29 cellular contexts compared by ENCODE assay signal in the genomic region with DNA sequence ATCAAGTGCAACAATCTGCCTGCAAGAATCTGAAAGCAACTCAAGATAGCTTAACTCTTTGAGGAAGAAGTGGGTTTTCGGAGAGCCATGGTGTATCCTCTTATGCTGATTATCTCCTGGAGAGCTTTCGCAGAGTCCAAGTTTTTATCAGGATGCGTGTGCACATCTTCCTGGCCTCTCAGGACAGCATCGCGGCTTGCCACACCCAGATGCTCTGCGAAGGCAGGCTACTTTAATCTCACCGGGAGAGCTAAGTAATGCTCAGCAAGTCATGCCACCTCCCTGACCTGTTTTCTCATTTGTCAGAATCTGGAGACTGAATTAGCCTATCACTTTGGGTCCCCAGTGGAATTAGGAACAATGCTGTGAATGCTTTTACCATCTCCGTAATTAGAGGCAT.
"Had no signal": no experiment of that assay in that cellular context is flagged by ENCODE, and none has a peak within 500 bp of the region (broad histone marks: within the 10 kb centered on the region; RNA-seq: fewer than 3 reads in every experiment).

No MANE protein-coding gene starts in this region.

- H3K4me3 ChIP-seq: esophagus muscularis mucosa, gastroesophageal sphincter, heart left ventricle, hepatocyte, left lung, mucosa of descending colon, right lobe of liver, suprapubic skin, transverse colon, upper lobe of right lung, uterus had no signal

- H3K79me2 ChIP-seq: hepatocyte, parathyroid adenoma had no signal

- H3K27me3 ChIP-seq: esophagus muscularis mucosa, gastroesophageal sphincter, heart left ventricle, hepatocyte, left lung, right lobe of liver, suprapubic skin, transverse colon, upper lobe of right lung, uterus had no signal

- H3K9me3 Mint-ChIP-seq: dendritic cell treated with granulocyte-macrophage colony-stimulating factor and Interleukin-4, amounts not matched to agents 40 ng/mL and 50 ng/mL, for 4 days; endodermal cell; mesothelial cell of epicardium; naive B cell; natural killer cell treated with Interleukin-12 subunit alpha and Interleukin-12 subunit beta and Interleukin-15 and Interleukin-18, amount 100 ng/mL, for 72 hours; neural crest cell; stimulated activated naive B cell treated with anti-CD40 and anti-IgM and Interleukin-4, amounts not matched to agents 10 μg/mL and 1 μg/mL and 100 μg/mL, for 72 hours; stimulated activated naive CD8-positive, alpha-beta T cell treated with anti-CD3 and anti-CD28 coated beads, Interleukin-15, Interleukin-2, amounts not matched to agents 100 ng/mL and 50 ng/mL, for 24 hours had no signal

- FAIRE-seq: small intestine had no signal

- H3K4me1 ChIP-seq: foreskin keratinocyte, left lung, parathyroid adenoma, suprapubic skin, transverse colon, upper lobe of right lung, uterus had no signal

- H3K27me3 Mint-ChIP-seq: naive B cell; natural killer cell treated with Interleukin-12 subunit alpha and Interleukin-12 subunit beta and Interleukin-15 and Interleukin-18, amount 100 ng/mL, for 72 hours; stimulated activated naive B cell treated with anti-CD40 and anti-IgM and Interleukin-4, amounts not matched to agents 10 μg/mL and 1 μg/mL and 100 μg/mL, for 72 hours; stimulated activated naive CD8-positive, alpha-beta T cell treated with anti-CD3 and anti-CD28 coated beads, Interleukin-15, Interleukin-2, amounts not matched to agents 100 ng/mL and 50 ng/mL, for 24 hours had no signal

- H3K9ac ChIP-seq: parathyroid adenoma had no signal

- H2AFZ ChIP-seq: hepatocyte, parathyroid adenoma had no signal

- DNase-seq: effector CD8-positive, alpha-beta T cell; endodermal cell; foreskin keratinocyte; heart left ventricle; left cardiac atrium; left lung; mesenchymal stem cell; mucosa of descending colon; naive B cell; right lobe of liver; small intestine; stimulated activated CD4-positive, alpha-beta T cell treated with anti-CD3 and anti-CD28 coated beads, Interleukin-15, amount 100 ng/mL, for 24 hours; stimulated activated CD4-positive, alpha-beta T cell treated with anti-CD3 and anti-CD28 coated beads, Interleukin-2, amount 100 ng/mL, for 48 hours; stimulated activated naive B cell treated with anti-CD40 and anti-IgM and Interleukin-4, amounts not matched to agents 10 μg/mL and 1 μg/mL and 100 μg/mL, for 72 hours; transverse colon; upper lobe of right lung; uterus had no signal

- H3K4me2 ChIP-seq: hepatocyte had no signal

- H3K36me3 ChIP-seq: right lobe of liver, uterus had no signal

- ATAC-seq: foreskin keratinocyte; gastroesophageal sphincter; heart left ventricle; left cardiac atrium; left lung; mucosa of descending colon; natural killer cell treated with Interleukin-12 subunit alpha and Interleukin-12 subunit beta and Interleukin-15 and Interleukin-18, amount 100 ng/mL, for 72 hours; right lobe of liver; stimulated activated naive B cell treated with anti-CD40 and anti-IgM and Interleukin-4, amounts not matched to agents 10 μg/mL and 1 μg/mL and 100 μg/mL, for 72 hours; upper lobe of right lung had no signal

- H3K4me3 Mint-ChIP-seq: dendritic cell treated with granulocyte-macrophage colony-stimulating factor and Interleukin-4, amounts not matched to agents 40 ng/mL and 50 ng/mL, for 4 days; endodermal cell; mesothelial cell of epicardium; natural killer cell treated with Interleukin-12 subunit alpha and Interleukin-12 subunit beta and Interleukin-15 and Interleukin-18, amount 100 ng/mL, for 72 hours; neural crest cell; stimulated activated naive B cell treated with anti-CD40 and anti-IgM and Interleukin-4, amounts not matched to agents 10 μg/mL and 1 μg/mL and 100 μg/mL, for 72 hours; stimulated activated naive CD8-positive, alpha-beta T cell treated with anti-CD3 and anti-CD28 coated beads, Interleukin-15, Interleukin-2, amounts not matched to agents 100 ng/mL and 50 ng/mL, for 24 hours had no signal

- H3K36me3 Mint-ChIP-seq: natural killer cell treated with Interleukin-12 subunit alpha and Interleukin-12 subunit beta and Interleukin-15 and Interleukin-18, amount 100 ng/mL, for 72 hours had no signal

- H3K9me3 ChIP-seq: esophagus muscularis mucosa, gastroesophageal sphincter, heart left ventricle, left lung, mucosa of descending colon, right lobe of liver, suprapubic skin, transverse colon, upper lobe of right lung, uterus had no signal

- H3K27ac ChIP-seq: epithelial cell of prostate, esophagus muscularis mucosa, foreskin keratinocyte, gastroesophageal sphincter, heart left ventricle, hepatocyte, left lung, parathyroid adenoma, right lobe of liver, suprapubic skin, transverse colon, upper lobe of right lung, uterus had no signal

- H3K27ac Mint-ChIP-seq: dendritic cell treated with granulocyte-macrophage colony-stimulating factor and Interleukin-4, amounts not matched to agents 40 ng/mL and 50 ng/mL, for 4 days; endodermal cell; mesothelial cell of epicardium; naive B cell; natural killer cell treated with Interleukin-12 subunit alpha and Interleukin-12 subunit beta and Interleukin-15 and Interleukin-18, amount 100 ng/mL, for 72 hours; progenitor cell of endocrine pancreas; stimulated activated naive B cell treated with anti-CD40 and anti-IgM and Interleukin-4, amounts not matched to agents 10 μg/mL and 1 μg/mL and 100 μg/mL, for 72 hours; stimulated activated naive CD8-positive, alpha-beta T cell treated with anti-CD3 and anti-CD28 coated beads, Interleukin-15, Interleukin-2, amounts not matched to agents 100 ng/mL and 50 ng/mL, for 24 hours had no signal
